Comparison of ENCODE assay signal across 16 cellular contexts in genomic region chr1:89070509-89070908, GRCh38. TPM values are rescaled to one million over a fixed set of nuclear protein-coding genes. Genes with fewer than 3 reads are reported as not detected.
DNase-seq lines count a peak whose midpoint lies in the region; ATAC-seq, FAIRE-seq and TF ChIP-seq lines count a peak whose summit lies in the region.
"Had no signal": no experiment of that assay in that cellular context is flagged by ENCODE, and none has a peak within 500 bp of the region (broad histone marks: within the 10 kb centered on the region; RNA-seq: fewer than 3 reads in every experiment).

No MANE protein-coding gene starts in this region.

- H3K9me3 ChIP-seq in kidney (ENCODE audit: control insufficient read depth in 1 of 2, low read length in 2 of 2) (no peaks in the 10 kb centered on the region), stomach smooth muscle (ENCODE audit: control insufficient read depth in 2 of 2, low read length in 2 of 2) (no peaks in the 10 kb centered on the region)
- H3K9me3 ChIP-seq: A549 had no signal

- H3K4me3 ChIP-seq in kidney (ENCODE audit: low read length in 2 of 2) (peak overlapping the region; percentile 18 to 49), stomach smooth muscle (ENCODE audit: low read length in 2 of 2) (peak overlapping the region; percentile 23 to 38)
- H3K4me3 ChIP-seq: A549 had no signal

- H3K27ac Mint-ChIP-seq in activated CD8-positive, alpha-beta memory T cell treated with anti-CD3 and anti-CD28 coated beads, Interleukin-2, amount 10 ng/mL, durations not matched to agents 7 days and 5 days: peak overlapping the region; percentile 85
- H3K27ac Mint-ChIP-seq in activated B cell treated with CpG ODN at 0.5 μM for 24 hours: no peak overlapping the region
- H3K27ac Mint-ChIP-seq: WTC11 had no signal

- peak overlapping the region in 1 of 2 donors; percentile 33 for H3K27ac ChIP-seq in kidney (ENCODE audit: low read depth in 2 of 2, low read length in 2 of 2)
- no peak overlapping the region for H3K27ac ChIP-seq in stomach smooth muscle (ENCODE audit: low read length)
- H3K27ac ChIP-seq: A549, ascending aorta, KMS-11, RWPE1 had no signal

- ATAC-seq in activated CD8-positive, alpha-beta memory T cell treated with anti-CD3 and anti-CD28 coated beads, Interleukin-2, amount 10 ng/mL, durations not matched to agents 7 days and 5 days: no peak
- ATAC-seq in activated B cell treated with CpG ODN at 0.5 μM for 24 hours (ENCODE audit: low read depth) (no peak), GM19351 (IDR thresholded peaks at IDR 0.05; ENCODE audit: unreplicated experiment) (no peak)
- ATAC-seq: A549, WTC11 had no signal

- H3K9ac ChIP-seq in kidney (ENCODE audit: low read length in 2 of 2): no peak overlapping the region
- H3K9ac ChIP-seq in stomach smooth muscle (ENCODE audit: low read length in 2 of 2): no peak overlapping the region
- H3K9ac ChIP-seq: KMS-11 had no signal

- peaks cover 32% of the 10 kb centered on the region for H3K36me3 Mint-ChIP-seq in activated CD8-positive, alpha-beta memory T cell treated with anti-CD3 and anti-CD28 coated beads, Interleukin-2, amount 10 ng/mL, durations not matched to agents 7 days and 5 days
- H3K36me3 Mint-ChIP-seq in activated B cell treated with CpG ODN at 0.5 μM for 24 hours (ENCODE audit: low read depth): no peaks in the 10 kb centered on the region
- H3K36me3 Mint-ChIP-seq: WTC11 had no signal

- no peak for FAIRE-seq in kidney (lab: Jason Lieb, UNC)
- FAIRE-seq: A549 had no signal

- CTCF ChIA-PET in activated CD8-positive, alpha-beta memory T cell treated with anti-CD3 and anti-CD28 coated beads, Interleukin-2, amount 10 ng/mL, durations not matched to agents 7 days and 5 days (lab: Charles Lee): interaction anchor here (0.8 to 1.4 kb wide), 6 partner anchors 10 to 385 kb away, joined by 3 read pairs; no protein-coding TSS in a partner anchor
- CTCF ChIA-PET in activated B cell treated with CpG ODN at 0.5 μM for 24 hours (lab: Charles Lee): interaction anchor here (1.9 kb wide), 1 partner anchor 15 kb away, joined by 11 read pairs; no protein-coding TSS in a partner anchor

- H3K9me3 Mint-ChIP-seq in activated CD8-positive, alpha-beta memory T cell treated with anti-CD3 and anti-CD28 coated beads, Interleukin-2, amount 10 ng/mL, durations not matched to agents 7 days and 5 days (ENCODE audit: low read depth): peaks cover 7% of the 10 kb centered on the region
- H3K9me3 Mint-ChIP-seq in activated B cell treated with CpG ODN at 0.5 μM for 24 hours: peaks cover 7% of the 10 kb centered on the region
- H3K9me3 Mint-ChIP-seq: WTC11 had no signal

- intact Hi-C loops in activated B cell treated with CpG ODN at 0.5 μM for 24 hours (cut with micrococcal nuclease): no loop called here
- intact Hi-C loops in kidney (cut with DNase I): no loop called here

- no peak for DNase-seq in activated CD8-positive, alpha-beta memory T cell treated with anti-CD3 and anti-CD28 coated beads, Interleukin-2, amount 10 ng/mL, durations not matched to agents 7 days and 5 days
- DNase-seq in activated CD8-positive, alpha-beta memory T cell treated with anti-CD3 and anti-CD28 coated beads, Interleukin-2, amount 50 U/mL, for 4 hours: no peak
- no peak for DNase-seq in activated B cell treated with CpG ODN at 0.5 μM for 24 hours
- DNase-seq in kidney: no peak
- no peak for DNase-seq in NCI-H2196 treated with DMSO at 0.1 percent for 48 hours (lab: John Stamatoyannopoulos, UW; ENCODE audit: unreplicated experiment)
- DNase-seq in OCI-M2 (lab: John Stamatoyannopoulos, UW; ENCODE audit: unreplicated experiment): no peak
- DNase-seq: stimulated activated CD4-positive, alpha-beta T cell treated with anti-CD3 and anti-CD28 coated beads, Interleukin-2, amount 100 ng/mL, for 48 hours; trophoblast cell had no signal

- TF ChIP-seq CTCF in activated B cell treated with CpG ODN at 0.5 μM for 24 hours (IDR thresholded peaks at IDR 0.05): no peak
- TF ChIP-seq CTCF in kidney (IDR thresholded peaks at IDR 0.05; ENCODE audit: borderline replicate concordance, extremely low read depth, insufficient read depth): no peak

- peak overlapping the region; percentile 75 for H3K4me3 Mint-ChIP-seq in activated CD8-positive, alpha-beta memory T cell treated with anti-CD3 and anti-CD28 coated beads, Interleukin-2, amount 10 ng/mL, durations not matched to agents 7 days and 5 days
- peak overlapping the region; percentile 80 for H3K4me3 Mint-ChIP-seq in activated B cell treated with CpG ODN at 0.5 μM for 24 hours
- H3K4me3 Mint-ChIP-seq: neural crest cell, WTC11 had no signal

- H3K36me3 ChIP-seq in kidney (ENCODE audit: control insufficient read depth in 1 of 2, insufficient read depth in 2 of 2, low read length in 2 of 2): no peaks in the 10 kb centered on the region
- no peaks in the 10 kb centered on the region for H3K36me3 ChIP-seq in stomach smooth muscle (ENCODE audit: control insufficient read depth in 2 of 2, insufficient read depth in 2 of 2, low read length in 2 of 2)
- H3K36me3 ChIP-seq: ascending aorta had no signal

- no peaks in the 10 kb centered on the region for H3K27me3 ChIP-seq in stomach smooth muscle (ENCODE audit: control insufficient read depth in 1 of 2, insufficient read depth in 2 of 2, low read length in 2 of 2)
- H3K27me3 ChIP-seq: ascending aorta had no signal

- POLR2A ChIA-PET in activated B cell treated with CpG ODN at 0.5 μM for 24 hours (lab: Charles Lee): interaction anchor here (1.3 to 1.7 kb wide), 2 partner anchors 22 to 49 kb away, joined by 4 read pairs; no protein-coding TSS in a partner anchor

- H3K4me1 Mint-ChIP-seq in activated CD8-positive, alpha-beta memory T cell treated with anti-CD3 and anti-CD28 coated beads, Interleukin-2, amount 10 ng/mL, durations not matched to agents 7 days and 5 days: peaks cover 24% of the 10 kb centered on the region
- peaks cover 13% of the 10 kb centered on the region for H3K4me1 Mint-ChIP-seq in activated B cell treated with CpG ODN at 0.5 μM for 24 hours
- H3K4me1 Mint-ChIP-seq: neural crest cell, WTC11 had no signal

- no peaks in the 10 kb centered on the region for H3K27me3 Mint-ChIP-seq in activated CD8-positive, alpha-beta memory T cell treated with anti-CD3 and anti-CD28 coated beads, Interleukin-2, amount 10 ng/mL, durations not matched to agents 7 days and 5 days
- H3K27me3 Mint-ChIP-seq in activated B cell treated with CpG ODN at 0.5 μM for 24 hours: no peaks in the 10 kb centered on the region

- H3K4me1 ChIP-seq in kidney (ENCODE audit: control insufficient read depth in 1 of 2, insufficient read depth in 1 of 2, low read depth in 1 of 2, low read length in 2 of 2): peaks cover 0 to 2% of the 10 kb centered on the region in 2 donors
- H3K4me1 ChIP-seq in stomach smooth muscle (ENCODE audit: control insufficient read depth, insufficient read depth, low read length): no peaks in the 10 kb centered on the region
- H3K4me1 ChIP-seq: A549 had no signal

RNA-seq across cellular contexts. Expression of gene GBP1, which starts 5.5 kb away (rescaled TPM):
- total RNA-seq in activated CD8-positive, alpha-beta memory T cell treated with anti-CD3 and anti-CD28 coated beads, Interleukin-2, amount 10 ng/mL, durations not matched to agents 7 days and 5 days: 100 to 1,000 TPM; 106 to 150 TPM
- total RNA-seq in activated B cell treated with CpG ODN at 0.5 μM for 24 hours: 24.0 and 27.5 TPM in 2 replicates
- total RNA-seq in kidney: 17.9 TPM
- 8.4 TPM for polyA plus RNA-seq in kidney (ENCODE audit: insufficient read depth, low read depth, low replicate concordance)
- total RNA-seq: neural crest cell had no signal

RNA-seq across cellular contexts. Expression of gene GBP3, which starts 47.8 kb away (rescaled TPM):
- 10 to 100 TPM; 32.0 to 38.6 TPM for total RNA-seq in activated CD8-positive, alpha-beta memory T cell treated with anti-CD3 and anti-CD28 coated beads, Interleukin-2, amount 10 ng/mL, durations not matched to agents 7 days and 5 days
- 14.4 and 15.5 TPM in 2 replicates for total RNA-seq in activated B cell treated with CpG ODN at 0.5 μM for 24 hours
- 57.7 TPM for total RNA-seq in kidney
- polyA plus RNA-seq in kidney (ENCODE audit: insufficient read depth, low read depth, low replicate concordance): 31.5 TPM
- total RNA-seq: neural crest cell, WTC11 had no signal

RNA-seq across cellular contexts. Expression of gene GBP2, which starts 55.4 kb away (rescaled TPM):
- total RNA-seq in activated CD8-positive, alpha-beta memory T cell treated with anti-CD3 and anti-CD28 coated beads, Interleukin-2, amount 10 ng/mL, durations not matched to agents 7 days and 5 days: 100 to 1,000 TPM; 150 to 194 TPM
- total RNA-seq in activated B cell treated with CpG ODN at 0.5 μM for 24 hours: 24.4 and 26.7 TPM in 2 replicates
- 41.8 TPM for total RNA-seq in kidney
- polyA plus RNA-seq in kidney (ENCODE audit: insufficient read depth, low read depth, low replicate concordance): 30.1 TPM
- total RNA-seq: neural crest cell had no signal
